8 cellular contexts compared by ENCODE assay signal in genomic region chr1:28505406-28506187, GRCh38. TPM values are rescaled to one million over a fixed set of nuclear protein-coding genes. Genes with fewer than 3 reads are reported as not detected.
DNase-seq lines count a peak whose midpoint lies in the region; ATAC-seq, FAIRE-seq and TF ChIP-seq lines count a peak whose summit lies in the region.

TSS of gene RCC1 (plus strand) at chr1:28506043. CDS start at chr1:28529867, 23,824 bp downstream.

- TF ChIP-seq CTCF in fibroblast of the aortic adventitia (IDR thresholded peaks at IDR 0.05; ENCODE audit: insufficient read depth, low read length) (no peak), nephron progenitor cell (IDR thresholded peaks at IDR 0.05) (no peak)

- DNase-seq in EL (peak; percentile 99), H54 (ENCODE audit: insufficient read length, low spot score) (peak; percentile 65), M059J (ENCODE audit: low read depth) (peak; percentile 99), SHP77 (lab: John Stamatoyannopoulos, UW) (peak; percentile 97 to 98), fibroblast of the aortic adventitia (ENCODE audit: low read depth) (peak; percentile 100), nephron progenitor cell (peak; percentile 93)
- DNase-seq in activated effector memory CD4-positive, alpha-beta T cell treated with Interleukin-2 at 50 U/mL for 16 hours: peak; percentile 91
- DNase-seq in stimulated activated naive CD8-positive, alpha-beta T cell treated with anti-CD3 and anti-CD28 coated beads, Interleukin-15, amount 100 ng/mL, for 72 hours: peak; percentile 95 to 97

- H3K9me3 Mint-ChIP-seq in nephron progenitor cell: no peaks in the 10 kb centered on the region
- no peaks in the 10 kb centered on the region for H3K9me3 Mint-ChIP-seq in stimulated activated naive CD8-positive, alpha-beta T cell treated with anti-CD3 and anti-CD28 coated beads, Interleukin-15, amount 100 ng/mL, for 72 hours

- peak; percentile 65 for TF ChIP-seq POLR2A in H54 (IDR thresholded peaks at IDR 0.05; ENCODE audit: low read depth, low read length)

- H3K4me3 Mint-ChIP-seq in nephron progenitor cell: peak within 1 kb of the TSS; percentile 98
- peak within 1 kb of the TSS; percentile 94 to 95 for H3K4me3 Mint-ChIP-seq in stimulated activated naive CD8-positive, alpha-beta T cell treated with anti-CD3 and anti-CD28 coated beads, Interleukin-15, amount 100 ng/mL, for 72 hours

- peak within 1 kb of the TSS; percentile 97 for H3K27ac Mint-ChIP-seq in nephron progenitor cell
- peak within 1 kb of the TSS; percentile 98 to 100 for H3K27ac Mint-ChIP-seq in stimulated activated naive CD8-positive, alpha-beta T cell treated with anti-CD3 and anti-CD28 coated beads, Interleukin-15, amount 100 ng/mL, for 72 hours

- peak; percentile 64 for FAIRE-seq in H54 (lab: Jason Lieb, UNC)

- no peaks in the 10 kb centered on the region for H3K27me3 Mint-ChIP-seq in nephron progenitor cell (ENCODE audit: low read depth, poor library complexity)
- no peaks in the 10 kb centered on the region for H3K27me3 Mint-ChIP-seq in stimulated activated naive CD8-positive, alpha-beta T cell treated with anti-CD3 and anti-CD28 coated beads, Interleukin-15, amount 100 ng/mL, for 72 hours

- peaks cover 31% of the 10 kb centered on the region for H3K36me3 Mint-ChIP-seq in nephron progenitor cell (ENCODE audit: low read depth)

- H3K4me1 Mint-ChIP-seq in nephron progenitor cell: peaks cover 39% of the 10 kb centered on the region
- peaks cover 43% of the 10 kb centered on the region for H3K4me1 Mint-ChIP-seq in stimulated activated naive CD8-positive, alpha-beta T cell treated with anti-CD3 and anti-CD28 coated beads, Interleukin-15, amount 100 ng/mL, for 72 hours

- ATAC-seq in stimulated activated naive CD8-positive, alpha-beta T cell treated with anti-CD3 and anti-CD28 coated beads, Interleukin-15, amount 100 ng/mL, for 72 hours: peak; percentile 90

- H3K4me3 ChIP-seq in fibroblast of the aortic adventitia (ENCODE audit: low read depth, low read length): peak within 1 kb of the TSS; percentile 94

RNA-seq across cellular contexts. Expression of gene RCC1, which starts in this region (rescaled TPM):
- total RNA-seq in M059J (2014; rRNA removed; shearing (Covaris generic)): 36.8 and 49.1 TPM in 2 replicates
- total RNA-seq in fibroblast of the aortic adventitia (ENCODE audit: low replicate concordance): 28.8 and 101 TPM in 2 replicates

Comparison
In these comparisons a context has a peak if more than half of its experiments do, and no peak if none do; other contexts are left out.
1. Peak in every context shown above with its lines: DNase-seq, ATAC-seq and H3K4me3 ChIP-seq.